ENCODE assay signal across 10 cellular contexts in genomic region chr16:28090646-28091377, GRCh38. TPM values are rescaled to one million over a fixed set of nuclear protein-coding genes. Genes with fewer than 3 reads are reported as not detected.
A peak's percentile ranks its signal among the peaks of the same experiment; 100 is the strongest.
DNase-seq lines count a peak whose midpoint lies in the region; ATAC-seq and TF ChIP-seq lines count a peak whose summit lies in the region.
"Had no signal": no experiment of that assay in that cellular context is flagged by ENCODE, and none has a peak within 500 bp of the region (broad histone marks: within the 10 kb centered on the region; RNA-seq: fewer than 3 reads in every experiment).

No MANE protein-coding gene starts in this region.

- ATAC-seq in HG03139 (IDR thresholded peaks at IDR 0.05; ENCODE audit: unreplicated experiment) = no peak

- H3K9me3 Mint-ChIP-seq in HFFc6 = no peaks in the 10 kb centered on the region
- H3K9me3 Mint-ChIP-seq: T-helper 2 cell treated with Interferon-gamma antibody and Interleukin-4, amounts not matched to agents 5 μg/mL and 100 μg/mL, for 36 hours had no signal

- no peak overlapping the region for H3K4me3 Mint-ChIP-seq in HFFc6
- H3K4me3 Mint-ChIP-seq: T-helper 2 cell treated with Interferon-gamma antibody and Interleukin-4, amounts not matched to agents 5 μg/mL and 100 μg/mL, for 36 hours had no signal

- no peak overlapping the region for H3K27ac ChIP-seq in suprapubic skin

- H3K36me3 ChIP-seq in kidney epithelial cell (ENCODE audit: control insufficient read depth, insufficient read depth, low read length) (no peaks in the 10 kb centered on the region), suprapubic skin (no peaks in the 10 kb centered on the region)

- WGBS in suprapubic skin = 85% methylated on average over 15 of the region's 19 CpGs

- DNase-seq in AG20443 (ENCODE audit: low spot score) (peak; percentile 60), HFFc6 (peak; percentile 57), astrocyte of the hippocampus (ENCODE audit: low read depth, low spot score) (peak; percentile 72), kidney epithelial cell (ENCODE audit: low read depth) (peak; percentile 41), NCI-H1092 treated with DMSO at 0.1 percent for 48 hours (lab: John Stamatoyannopoulos, UW) (no peak), NOMO-1 (lab: John Stamatoyannopoulos, UW; ENCODE audit: unreplicated experiment in 2 of 2) (no peak), suprapubic skin (ENCODE audit: low spot score in 2 of 2) (no peak)
- DNase-seq: DMS53 had no signal

- H3K27ac Mint-ChIP-seq in HFFc6 = peak overlapping the region; percentile 53

- no peaks in the 10 kb centered on the region for H3K27me3 ChIP-seq in kidney epithelial cell (ENCODE audit: control insufficient read depth, insufficient read depth, low read length)
- no peaks in the 10 kb centered on the region for H3K27me3 ChIP-seq in suprapubic skin

- no peak overlapping the region for H3K4me3 ChIP-seq in kidney epithelial cell (ENCODE audit: low read depth, low read length)
- H3K4me3 ChIP-seq in suprapubic skin = no peak overlapping the region

- peaks cover 10% of the 10 kb centered on the region for H3K4me1 ChIP-seq in suprapubic skin

- H3K36me3 Mint-ChIP-seq in HFFc6 (ENCODE audit: low read depth) = no peaks in the 10 kb centered on the region

- TF ChIP-seq CTCF in HFFc6 (IDR thresholded peaks at IDR 0.05) = peak; percentile 74
- TF ChIP-seq CTCF in kidney epithelial cell (IDR thresholded peaks at IDR 0.05; ENCODE audit: insufficient read depth, low read length, poor library complexity, severe bottlenecking) = peak; percentile 46
- no peak for TF ChIP-seq CTCF in suprapubic skin (IDR thresholded peaks at IDR 0.05)

- no peak for TF ChIP-seq POLR2A in suprapubic skin (IDR thresholded peaks at IDR 0.05)

- H3K9me3 ChIP-seq in suprapubic skin = no peaks in the 10 kb centered on the region

- H3K4me1 Mint-ChIP-seq in HFFc6 (ENCODE audit: low read depth) = peaks cover 22% of the 10 kb centered on the region

- no peak for TF ChIP-seq EP300 in suprapubic skin (IDR thresholded peaks at IDR 0.05)

- H3K27me3 Mint-ChIP-seq in HFFc6 (ENCODE audit: insufficient read depth) = peaks cover 5% of the 10 kb centered on the region

RNA-seq across cellular contexts. Expression of gene GSG1L, which starts 27.3 kb away (rescaled TPM):
- total RNA-seq in HFFc6 (2021; fragmentation: NEBNext Ultra II Directional; extraction: Animal tissue kit (Norgen Biotek cat#: 25700)) = not detected
- total RNA-seq in kidney epithelial cell (not detected in 2 replicates), suprapubic skin (1 to 10 TPM in 1 of 4 donors, under 1 TPM in 1, not detected in 2; 0.64 to 1.7 TPM)

Comparison
In these comparisons a context has a peak if more than half of its experiments do, and no peak if none do; other contexts are left out.
1. DNase-seq: peak in AG20443 (single experiment), HFFc6 (single experiment), astrocyte of the hippocampus (single experiment) and kidney epithelial cell (single experiment); none in NCI-H1092 treated with DMSO at 0.1 percent for 48 hours (single experiment), NOMO-1 (0 of 2) and suprapubic skin (0 of 2).
2. CTCF ChIP-seq: peak in HFFc6 (single experiment) and kidney epithelial cell (single experiment); none in suprapubic skin (0 of 2).